In genomic region chr7:23261843-23262452, GRCh38 we compare ENCODE assay signal across 8 cellular contexts. TPM values are rescaled to one million over a fixed set of nuclear protein-coding genes. Genes with fewer than 3 reads are reported as not detected.
DNase-seq lines count a peak whose midpoint lies in the region; ATAC-seq, FAIRE-seq and TF ChIP-seq lines count a peak whose summit lies in the region.

No MANE protein-coding gene starts in this region.

- TF ChIP-seq RAD21 in A549 (conservative IDR thresholded peaks at IDR 0.05 in 1 of 2, IDR thresholded peaks at IDR 0.05 in 1 of 2) = peak; percentile 80 to 89

- TF ChIP-seq EP300 in A549 (IDR thresholded peaks at IDR 0.05) (no peak), stomach (IDR thresholded peaks at IDR 0.05) (no peak)

- no peaks in the 10 kb centered on the region for H3K27me3 ChIP-seq in effector memory CD4-positive, alpha-beta T cell (replicated peaks; ENCODE audit: control insufficient read depth, insufficient read depth, low read length, poor library complexity, severe bottlenecking)
- peaks cover 0 to 14% (median 3%) of the 10 kb centered on the region in 3 donors for H3K27me3 ChIP-seq in stomach

- ATAC-seq in A549 (peak; percentile 98 to 99), HG03135 (IDR thresholded peaks at IDR 0.05; ENCODE audit: unreplicated experiment) (peak; percentile 92)

- DNase-seq in A549 (ENCODE audit: low read depth in 1 of 2, low spot score in 1 of 2) (peak; percentile 76 to 90), GM13976 (ENCODE audit: low spot score) (peak; percentile 80), NCI-H69 (lab: John Stamatoyannopoulos, UW) (peak; percentile 78), mucosa of gallbladder (ENCODE audit: low spot score) (peak; percentile 36), stomach (peak; percentile 50)
- peak; percentile 53 for DNase-seq in activated CD4-positive, alpha-beta T cell treated with anti-CD3 and anti-CD28 coated beads, Interleukin-2, amount 50 U/mL, for 1 hour
- DNase-seq in effector memory CD4-positive, alpha-beta T cell = peak; percentile 13 to 42 (median 19)

- FAIRE-seq in A549 (lab: Jason Lieb, UNC) = no peak

- no peaks in the 10 kb centered on the region for H3K36me3 ChIP-seq in effector memory CD4-positive, alpha-beta T cell (ENCODE audit: control insufficient read depth, insufficient read depth, low read length)
- peaks cover 0 to 15% (median 6%) of the 10 kb centered on the region in 4 donors for H3K36me3 ChIP-seq in stomach

- in situ Hi-C loops in GM13976 (cut with MboI; ENCODE audit: low sequenced_read_pairs, unreplicated experiment) = no loop called here

- CTCF ChIA-PET in A549 (lab: Yijun Ruan, JAX) = interaction anchor here (0.5 to 9.1 kb wide), 26 partner anchors 9 to 1559 kb away, joined by 3 to 108 read pairs (median 3); partner anchors contain the start of gene GPNMB

- TF ChIP-seq POLR2A in A549 (IDR thresholded peaks at IDR 0.05; ENCODE audit: low read length) (no peak), stomach (IDR thresholded peaks at IDR 0.05) (no peak)

- POLR2A ChIA-PET in A549 (lab: Yijun Ruan, JAX) = no interaction called here

- no peak overlapping the region for H3K27ac ChIP-seq in A549
- H3K27ac ChIP-seq in effector memory CD4-positive, alpha-beta T cell (ENCODE audit: insufficient read depth, low read length, poor library complexity, severe bottlenecking) = no peak overlapping the region
- H3K27ac ChIP-seq in stomach = no peak overlapping the region

- H3K4me2 ChIP-seq in A549 = peak overlapping the region; percentile 51

- TF ChIP-seq CTCF in A549 (IDR thresholded peaks at IDR 0.05) (peak; percentile 90), GM13976 (IDR thresholded peaks at IDR 0.05; ENCODE audit: borderline replicate concordance, control extremely low read depth, extremely low read depth, insufficient read depth, missing control alignments) (peak; percentile 87), stomach (IDR thresholded peaks at IDR 0.05) (peak in 5 of 7 experiments; percentile 37 to 69 (median 58))

- H3K4me3 ChIP-seq in A549 (no peak overlapping the region), stomach (no peak overlapping the region)
- no peak overlapping the region for H3K4me3 ChIP-seq in effector memory CD4-positive, alpha-beta T cell (ENCODE audit: insufficient read depth, low read depth, low read length, poor library complexity, severe bottlenecking)

- H3K4me1 ChIP-seq in A549 = no peaks in the 10 kb centered on the region
- no peaks in the 10 kb centered on the region for H3K4me1 ChIP-seq in effector memory CD4-positive, alpha-beta T cell (ENCODE audit: control insufficient read depth, insufficient read depth, low read length, poor library complexity, severe bottlenecking)
- peaks cover 0 to 6% (median 0%) of the 10 kb centered on the region in 4 donors for H3K4me1 ChIP-seq in stomach

- intact Hi-C loops in stomach (cut with DNase I; ENCODE audit: low total_unique reads) = no loop called here

- H3K9me3 ChIP-seq in A549 (no peaks in the 10 kb centered on the region), stomach (no peaks in the 10 kb centered on the region)
- H3K9me3 ChIP-seq in effector memory CD4-positive, alpha-beta T cell (ENCODE audit: control insufficient read depth, low read length) = no peaks in the 10 kb centered on the region

- WGBS in A549 (ENCODE audit: missing lambda C conversion rate) = 1% methylated on average over 7 of the region's 7 CpGs
- WGBS in stomach, 5 donors = 3 to 5% (median 4%) methylated on average over 7 of the region's 7 CpGs

TF ChIP-seq in A549, 52 proteins besides CTCF, POLR2A, EP300 and RAD21:
- TF ChIP-seq SMC3 (IDR thresholded peaks at IDR 0.05) (peak; percentile 71), PBX3 (IDR thresholded peaks at IDR 0.05) (no peak)

RNA-seq across cellular contexts. Expression of gene GPNMB, which starts 15.4 kb away (rescaled TPM):
- polyA plus RNA-seq in A549 (2011; rRNA removed) = 4.6 and 4.7 TPM in 2 replicates
- polyA plus RNA-seq in A549 (2012; cell fraction: cytosol; rRNA removed) = 0.71 and 0.83 TPM in 2 replicates
- polyA plus RNA-seq in A549 (2012; cell fraction: nucleus; rRNA removed) = 0.20 and 0.54 TPM in 2 replicates
- 2.7 to 3.5 TPM (median 3.3 TPM) in 3 replicates for polyA plus RNA-seq in A549 (2017; fragmentation: RNase III; extraction: RNeasy Plus Mini Kit Qiagen cat#74134 plus additional on column Dnase treatment)
- 1.5 and 2.1 TPM in 2 replicates for polyA minus RNA-seq in A549 (2011; rRNA and poly(A)+ RNA removed)
- total RNA-seq in mucosa of gallbladder = 72.4 TPM
- 10 to 100 TPM; 11.7 to 32.7 (median 26.1) TPM for total RNA-seq in stomach
- 10 to 100 TPM in 1 of 3 donors, 1 to 10 TPM in 2; 6.1 to 27.8 (median 9.4) TPM for polyA plus RNA-seq in stomach

RNA-seq across cellular contexts. Expression of gene MALSU1, which starts 37.2 kb away (rescaled TPM):
- polyA plus RNA-seq in A549 (2011; rRNA removed) = 93.6 and 122 TPM in 2 replicates
- polyA plus RNA-seq in A549 (2012; cell fraction: cytosol; rRNA removed) = 105 and 112 TPM in 2 replicates
- 43.8 and 57.6 TPM in 2 replicates for polyA plus RNA-seq in A549 (2012; cell fraction: nucleus; rRNA removed)
- 91.9 to 102 TPM (median 101 TPM) in 3 replicates for polyA plus RNA-seq in A549 (2017; fragmentation: RNase III; extraction: RNeasy Plus Mini Kit Qiagen cat#74134 plus additional on column Dnase treatment)
- polyA minus RNA-seq in A549 (2011; rRNA and poly(A)+ RNA removed) = 19.5 and 22.5 TPM in 2 replicates
- total RNA-seq in mucosa of gallbladder = 40.5 TPM
- 10 to 100 TPM in 4 of 5 donors, 1 to 10 TPM in 1; 2.9 to 79.9 (median 68.9) TPM for total RNA-seq in stomach
- polyA plus RNA-seq in stomach = 10 to 100 TPM; 32.9 to 49.3 (median 42.8) TPM

Comparison
In these comparisons a context has a peak if more than half of its experiments do, and no peak if none do; other contexts are left out.
1. DNase-seq: peak in every context shown above with its lines; median percentile 83 in A549; 80 in GM13976; 78 in NCI-H69; 53 in activated CD4-positive, alpha-beta T cell treated with anti-CD3 and anti-CD28 coated beads, Interleukin-2, amount 50 U/mL, for 1 hour; 50 in stomach; 36 in mucosa of gallbladder; 19 in effector memory CD4-positive, alpha-beta T cell.